Comparison of ENCODE assay signal across 8 cellular contexts in the genomic region with DNA sequence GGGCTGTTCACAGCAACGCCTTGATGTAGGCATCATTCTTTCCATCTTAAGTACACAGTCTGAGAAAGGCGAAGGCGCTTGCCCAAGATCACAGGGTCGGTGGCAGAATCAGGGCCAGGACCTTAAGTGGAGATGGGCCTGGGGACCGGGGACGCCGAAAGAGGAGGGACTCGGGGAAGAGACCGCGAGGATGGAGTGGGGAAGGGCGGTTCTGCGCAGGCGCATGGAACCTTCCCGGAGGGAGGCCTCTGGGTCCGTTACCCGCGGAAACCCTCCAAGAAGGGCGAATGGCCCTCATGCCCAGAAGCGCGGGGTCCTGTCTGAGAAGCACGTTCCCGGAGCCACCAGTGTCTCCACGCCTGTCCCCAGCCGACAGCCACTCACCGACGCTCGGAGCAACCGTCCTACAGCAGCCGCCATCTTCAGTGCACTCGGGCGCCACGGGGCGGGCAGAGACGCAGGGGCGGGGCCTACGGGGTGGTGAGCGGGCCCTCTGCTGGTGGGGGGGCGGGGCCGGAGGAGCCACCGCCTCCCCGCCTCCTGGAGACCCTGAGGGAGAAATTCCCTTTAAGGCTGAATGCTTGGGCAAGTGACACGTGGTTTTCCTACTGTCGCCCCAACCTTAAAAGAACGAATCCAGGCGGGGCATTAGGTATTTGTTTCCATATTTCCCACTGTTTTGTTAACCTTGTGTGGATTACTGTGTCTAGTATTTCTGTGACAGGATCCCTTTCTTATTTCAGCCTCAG. TPM values are rescaled to one million over a fixed set of nuclear protein-coding genes. Genes with fewer than 3 reads are reported as not detected.
A peak's percentile ranks its signal among the peaks of the same experiment; 100 is the strongest.
DNase-seq lines count a peak whose midpoint lies in the region; ATAC-seq lines count a peak whose summit lies in the region.

TSS of gene PRDX3 (minus strand) at position 442 of the 749 bp plus-strand sequence. CDS start at position 420, 22 bp downstream.

- peak within 1 kb of the TSS; percentile 93 for H2BK15ac ChIP-seq in mesenchymal stem cell (ENCODE audit: low read depth, poor library complexity, severe bottlenecking)

- CTCF ChIA-PET in CD8-positive, alpha-beta memory T cell (lab: Charles Lee), result interaction anchor here (1.2 kb wide), 1 partner anchor 28 kb away, joined by 5 read pairs; no protein-coding TSS in a partner anchor

- peak within 1 kb of the TSS; percentile 100 for H4K8ac ChIP-seq in mesenchymal stem cell (ENCODE audit: low read length)

- H3K14ac ChIP-seq in mesenchymal stem cell (ENCODE audit: low read length in 2 of 2), result peak within 1 kb of the TSS in 1 of 2 experiments; percentile 46

- H4K91ac ChIP-seq in mesenchymal stem cell (ENCODE audit: low read length), result peak within 1 kb of the TSS; percentile 99

- H2BK120ac ChIP-seq in mesenchymal stem cell (ENCODE audit: low read depth, low read length), result peak within 1 kb of the TSS; percentile 81

- H2AFZ ChIP-seq in mesenchymal stem cell (ENCODE audit: low read depth, low read length), result peak within 1 kb of the TSS; percentile 16

- peak within 1 kb of the TSS; percentile 82 for H2BK5ac ChIP-seq in mesenchymal stem cell (ENCODE audit: low read depth, low read length, poor library complexity, severe bottlenecking)

- peak within 1 kb of the TSS; percentile 64 for H3K4me2 ChIP-seq in mesenchymal stem cell (ENCODE audit: low read length, poor library complexity, severe bottlenecking)

- H2AK5ac ChIP-seq in mesenchymal stem cell (ENCODE audit: low read length, severe bottlenecking), result peak within 1 kb of the TSS; percentile 43

- H3K36me3 Mint-ChIP-seq in CD8-positive, alpha-beta memory T cell, result peaks cover 0 to 28% (median 4%) of the 10 kb centered on the region in 3 donors

- H2BK12ac ChIP-seq in mesenchymal stem cell (ENCODE audit: low read length in 2 of 2), result peak within 1 kb of the TSS in 1 of 2 experiments; percentile 49

- peak within 1 kb of the TSS; percentile 72 to 99 (median 94) for H3K27ac Mint-ChIP-seq in CD8-positive, alpha-beta memory T cell

- H3K4me3 Mint-ChIP-seq in CD8-positive, alpha-beta memory T cell, result peak within 1 kb of the TSS; percentile 90 to 99 (median 96)

- H3K4me1 ChIP-seq in CD8-positive, alpha-beta memory T cell (ENCODE audit: insufficient read depth, low read length), result peaks cover 25% of the 10 kb centered on the region
- peaks cover 10% of the 10 kb centered on the region for H3K4me1 ChIP-seq in effector memory CD4-positive, alpha-beta T cell (ENCODE audit: control insufficient read depth, insufficient read depth, low read length, poor library complexity, severe bottlenecking)
- H3K4me1 ChIP-seq in mesenchymal stem cell (ENCODE audit: control insufficient read depth, insufficient read depth, low read depth, low read length), result peaks cover 9% of the 10 kb centered on the region

- no peak within 1 kb of the TSS for H3K23ac ChIP-seq in mesenchymal stem cell (ENCODE audit: low read length in 2 of 2)

- H3K9me3 Mint-ChIP-seq in CD8-positive, alpha-beta memory T cell, result no peaks in the 10 kb centered on the region

- peak within 1 kb of the TSS; percentile 95 for H3K9ac ChIP-seq in mesenchymal stem cell (ENCODE audit: low read length)

- H3K4me3 ChIP-seq in CD8-positive, alpha-beta memory T cell (ENCODE audit: low read length), result peak within 1 kb of the TSS; percentile 78
- peak within 1 kb of the TSS; percentile 97 for H3K4me3 ChIP-seq in effector memory CD4-positive, alpha-beta T cell (ENCODE audit: insufficient read depth, low read depth, low read length, poor library complexity, severe bottlenecking)
- peak within 1 kb of the TSS; percentile 84 to 91 for H3K4me3 ChIP-seq in mesenchymal stem cell (ENCODE audit: insufficient read depth in 1 of 2, low read depth in 1 of 2, low read length in 2 of 2)

- peak; percentile 94 for ATAC-seq in GM19467 (IDR thresholded peaks at IDR 0.05; ENCODE audit: unreplicated experiment)

- H3K27me3 ChIP-seq in CD8-positive, alpha-beta memory T cell (ENCODE audit: insufficient read depth, low read length, poor library complexity, severe bottlenecking), result no peaks in the 10 kb centered on the region
- H3K27me3 ChIP-seq in effector memory CD4-positive, alpha-beta T cell (replicated peaks; ENCODE audit: control insufficient read depth, insufficient read depth, low read length, poor library complexity, severe bottlenecking), result no peaks in the 10 kb centered on the region
- H3K27me3 ChIP-seq in mesenchymal stem cell (ENCODE audit: control insufficient read depth in 1 of 2, insufficient read depth in 1 of 2, low read length in 2 of 2), result no peaks in the 10 kb centered on the region

- 1% methylated on average over 45 of the region's 45 CpGs for WGBS in mesenchymal stem cell

- POLR2A ChIA-PET in CD8-positive, alpha-beta memory T cell (lab: Charles Lee), result interaction anchor here (0.8 kb wide), 1 partner anchor 75 kb away, joined by 4 read pairs; the partner anchor contains the start of gene DENND10

- DNase-seq in CD8-positive, alpha-beta memory T cell, result peak; percentile 85 to 94 (median 90)
- DNase-seq in HS-5 (ENCODE audit: low read depth) (peak; percentile 60), NK-92 (lab: John Stamatoyannopoulos, UW; ENCODE audit: unreplicated experiment) (peak; percentile 26), mesenchymal stem cell (peak; percentile 93)
- DNase-seq in activated CD8-positive, alpha-beta memory T cell treated with anti-CD3 and anti-CD28 coated beads for 24 hours, result peak; percentile 97
- DNase-seq in effector memory CD4-positive, alpha-beta T cell, result peak; percentile 81 to 89 (median 85)
- DNase-seq in stimulated activated CD8-positive, alpha-beta memory T cell treated with anti-CD3 and anti-CD28 coated beads, Interleukin-15, amount 100 ng/mL, for 1 hour (ENCODE audit: low read depth), result peak; percentile 87

- H3K4ac ChIP-seq in mesenchymal stem cell (ENCODE audit: low read depth in 1 of 2, low read length in 2 of 2), result peak within 1 kb of the TSS; percentile 83 to 97

- peak within 1 kb of the TSS; percentile 73 for H3K27ac ChIP-seq in CD8-positive, alpha-beta memory T cell (ENCODE audit: low read depth, low read length)
- peak within 1 kb of the TSS; percentile 87 for H3K27ac ChIP-seq in effector memory CD4-positive, alpha-beta T cell (ENCODE audit: insufficient read depth, low read length, poor library complexity, severe bottlenecking)
- H3K27ac ChIP-seq in mesenchymal stem cell (ENCODE audit: low read length, poor library complexity, severe bottlenecking), result peak within 1 kb of the TSS; percentile 89

- no peaks in the 10 kb centered on the region for H3K9me3 ChIP-seq in CD8-positive, alpha-beta memory T cell (ENCODE audit: low read length)
- H3K9me3 ChIP-seq in effector memory CD4-positive, alpha-beta T cell (ENCODE audit: control insufficient read depth, low read length), result no peaks in the 10 kb centered on the region
- H3K9me3 ChIP-seq in mesenchymal stem cell (ENCODE audit: control insufficient read depth, low read length), result no peaks in the 10 kb centered on the region

- peaks cover 5% of the 10 kb centered on the region for H3K79me1 ChIP-seq in mesenchymal stem cell (replicated peaks; ENCODE audit: low read length, poor library complexity, severe bottlenecking)

- H3K27me3 Mint-ChIP-seq in CD8-positive, alpha-beta memory T cell, result peaks cover 0 to 1% of the 10 kb centered on the region in 2 donors

- H3K4me1 Mint-ChIP-seq in CD8-positive, alpha-beta memory T cell, result peaks cover 32 to 47% (median 42%) of the 10 kb centered on the region in 3 donors

- peak within 1 kb of the TSS; percentile 98 to 100 for H3K18ac ChIP-seq in mesenchymal stem cell (ENCODE audit: low read depth in 1 of 2, low read length in 2 of 2)

- H3K36me3 ChIP-seq in CD8-positive, alpha-beta memory T cell (ENCODE audit: insufficient read depth, low read length), result peaks cover 2% of the 10 kb centered on the region
- H3K36me3 ChIP-seq in effector memory CD4-positive, alpha-beta T cell (ENCODE audit: control insufficient read depth, insufficient read depth, low read length), result peaks cover 7% of the 10 kb centered on the region
- peaks cover 16 to 30% of the 10 kb centered on the region in 2 experiments for H3K36me3 ChIP-seq in mesenchymal stem cell (ENCODE audit: control insufficient read depth in 1 of 2, insufficient read depth in 2 of 2, low read depth in 1 of 2, low read length in 2 of 2)

RNA-seq across cellular contexts. Expression of gene PRDX3, which starts in this region (rescaled TPM):
- total RNA-seq in CD8-positive, alpha-beta memory T cell, result 100 to 1,000 TPM; 203 to 207 TPM
- 83.3 TPM for polyA plus RNA-seq in CD8-positive, alpha-beta memory T cell
- 95.8 TPM for polyA plus RNA-seq in mesenchymal stem cell (2013, experiment 1 of 2)
- 97.4 TPM for polyA plus RNA-seq in mesenchymal stem cell (2013, experiment 2 of 2)

Comparison
In these comparisons a context has a peak if more than half of its experiments do, and no peak if none do; other contexts are left out.
1. Peak in every context shown above with its lines: DNase-seq, ATAC-seq, H3K4me3 ChIP-seq and H3K27ac ChIP-seq.
2. DNase-seq: peak in every context shown above with its lines; median percentile 97 in activated CD8-positive, alpha-beta memory T cell treated with anti-CD3 and anti-CD28 coated beads for 24 hours; 93 in mesenchymal stem cell; 90 in CD8-positive, alpha-beta memory T cell; 87 in stimulated activated CD8-positive, alpha-beta memory T cell treated with anti-CD3 and anti-CD28 coated beads, Interleukin-15, amount 100 ng/mL, for 1 hour; 85 in effector memory CD4-positive, alpha-beta T cell; 60 in HS-5; 26 in NK-92.